18 cellular contexts compared by ENCODE assay signal in genomic region chrX:44748014-44748413, GRCh38.
DNase-seq lines count a peak whose midpoint lies in the region; ATAC-seq and TF ChIP-seq lines count a peak whose summit lies in the region.
"Had no signal": no experiment of that assay in that cellular context is flagged by ENCODE, and none has a peak within 500 bp of the region (broad histone marks: within the 10 kb centered on the region; RNA-seq: fewer than 3 reads in every experiment).

No MANE protein-coding gene starts in this region.

- peaks cover 10% of the 10 kb centered on the region for H3K4me1 Mint-ChIP-seq in nephron progenitor cell
- H3K4me1 Mint-ChIP-seq: B cell; immature natural killer cell; stimulated activated effector memory CD8-positive, alpha-beta T cell treated with anti-CD3 and anti-CD28 coated beads, Interleukin-12 subunit alpha, Interleukin-12 subunit beta, amount 100 ng/mL, for 72 hours had no signal

- peaks cover 26% of the 10 kb centered on the region for H3K9me3 Mint-ChIP-seq in nephron progenitor cell
- H3K9me3 Mint-ChIP-seq: immature natural killer cell; stimulated activated effector memory CD8-positive, alpha-beta T cell treated with anti-CD3 and anti-CD28 coated beads, Interleukin-12 subunit alpha, Interleukin-12 subunit beta, amount 100 ng/mL, for 72 hours had no signal

- H3K27me3 Mint-ChIP-seq in nephron progenitor cell (ENCODE audit: low read depth, poor library complexity): no peaks in the 10 kb centered on the region
- H3K27me3 Mint-ChIP-seq: B cell had no signal

- no peak overlapping the region for H3K4me3 Mint-ChIP-seq in nephron progenitor cell
- H3K4me3 Mint-ChIP-seq: B cell; immature natural killer cell; stimulated activated effector memory CD8-positive, alpha-beta T cell treated with anti-CD3 and anti-CD28 coated beads, Interleukin-12 subunit alpha, Interleukin-12 subunit beta, amount 100 ng/mL, for 72 hours had no signal

- no peak overlapping the region for H3K27ac Mint-ChIP-seq in nephron progenitor cell
- H3K27ac Mint-ChIP-seq: B cell; immature natural killer cell; stimulated activated effector memory CD8-positive, alpha-beta T cell treated with anti-CD3 and anti-CD28 coated beads, Interleukin-12 subunit alpha, Interleukin-12 subunit beta, amount 100 ng/mL, for 72 hours had no signal

- DNase-seq in AG20443 (ENCODE audit: low spot score) (peak; percentile 11), HCEC 1CT (peak; percentile 7), amniotic epithelial cell (ENCODE audit: low read depth) (peak; percentile 31), foreskin melanocyte (peak; percentile 77), UCSD-AML1 (lab: John Stamatoyannopoulos, UW; ENCODE audit: unreplicated experiment) (no peak), nephron progenitor cell (no peak)
- DNase-seq: activated effector memory CD4-positive, alpha-beta T cell treated with anti-CD3 and anti-CD28 coated beads, Interleukin-2, amount 50 U/mL, for 16 hours; gastrocnemius medialis; H7; immature natural killer cell; midbrain; NCI-H446 treated with DMSO at 0.1 percent for 48 hours; T-helper 1 cell had no signal

- no peaks in the 10 kb centered on the region for H3K36me3 Mint-ChIP-seq in nephron progenitor cell (ENCODE audit: low read depth)
- H3K36me3 Mint-ChIP-seq: immature natural killer cell; stimulated activated effector memory CD8-positive, alpha-beta T cell treated with anti-CD3 and anti-CD28 coated beads, Interleukin-12 subunit alpha, Interleukin-12 subunit beta, amount 100 ng/mL, for 72 hours had no signal

- no peak for TF ChIP-seq CTCF in nephron progenitor cell (IDR thresholded peaks at IDR 0.05)

- ATAC-seq in HG03565 (IDR thresholded peaks at IDR 0.05; ENCODE audit: unreplicated experiment) (no peak), GM21723 (IDR thresholded peaks at IDR 0.05; ENCODE audit: unreplicated experiment) (no peak)
- ATAC-seq: gastrocnemius medialis; Panc1; stimulated activated effector memory CD8-positive, alpha-beta T cell treated with anti-CD3 and anti-CD28 coated beads, Interleukin-12 subunit alpha, Interleukin-12 subunit beta, amount 100 ng/mL, for 72 hours had no signal

Comparison
In these comparisons a context has a peak if more than half of its experiments do, and no peak if none do; other contexts are left out.
1. DNase-seq: peak in AG20443 (single experiment), HCEC 1CT (single experiment), amniotic epithelial cell (single experiment) and foreskin melanocyte (single experiment); none in UCSD-AML1 (single experiment) and nephron progenitor cell (single experiment).